ENCODE assay signal across 38 cellular contexts in the genomic region with DNA sequence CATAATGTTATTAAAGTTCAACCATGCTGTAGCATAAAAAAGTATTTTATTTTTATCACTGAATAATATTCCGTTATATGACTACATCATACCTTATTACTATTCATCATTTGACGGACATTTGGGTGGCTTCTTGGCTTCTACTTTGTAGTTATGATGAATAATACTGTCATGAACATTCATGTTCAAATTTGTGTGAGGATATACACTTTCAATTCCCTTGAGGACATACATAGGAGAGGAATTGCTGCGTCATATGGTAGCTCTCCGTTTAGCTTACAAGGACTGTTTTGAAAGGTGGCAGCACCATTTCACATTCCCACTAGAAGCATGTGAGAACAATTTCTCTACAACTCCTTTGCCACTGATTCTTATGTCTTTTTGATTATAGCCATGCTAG.
"Had no signal": no experiment of that assay in that cellular context is flagged by ENCODE, and none has a peak within 500 bp of the region (broad histone marks: within the 10 kb centered on the region; RNA-seq: fewer than 3 reads in every experiment).

No MANE protein-coding gene starts in this region.

- FAIRE-seq: bronchial epithelial cell, TTC549 had no signal

- H3K4me1 ChIP-seq: ascending aorta had no signal

- H3K36me3 Mint-ChIP-seq: activated CD8-positive, alpha-beta memory T cell treated with anti-CD3 and anti-CD28 coated beads, Interleukin-2, amount 10 ng/mL, durations not matched to agents 7 days and 5 days; activated naive CD4-positive, alpha-beta T cell treated with anti-CD3 and anti-CD28 coated beads, Interleukin-2, amount 10 ng/mL, durations not matched to agents 7 days and 5 days; activated naive CD4-positive, alpha-beta T cell treated with anti-CD3 and anti-CD28 coated beads, Interleukin-2, amount 50 U/mL, for 24 hours; activated naive CD8-positive, alpha-beta T cell; activated naive CD8-positive, alpha-beta T cell treated with anti-CD3 and anti-CD28 coated beads, Interleukin-2, amount 10 ng/mL, durations not matched to agents 7 days and 5 days; brain had no signal

- H3K27ac ChIP-seq: ascending aorta, cardiac muscle cell, VCaP had no signal

- H3K9me3 ChIP-seq: ascending aorta had no signal

- DNase-seq: activated B cell treated with CpG ODN at 0.5 μM for 24 hours; activated CD4-positive, alpha-beta memory T cell treated with anti-CD3 and anti-CD28 coated beads, Interleukin-2, amount 10 ng/mL, durations not matched to agents 7 days and 5 days; activated CD4-positive, alpha-beta T cell treated with anti-CD3 and anti-CD28 coated beads for 1 hour; activated CD4-positive, alpha-beta T cell treated with anti-CD3 and anti-CD28 coated beads for 36 hours; activated CD4-positive, alpha-beta T cell treated with anti-CD3 and anti-CD28 coated beads for 48 hours; activated CD4-positive, alpha-beta T cell treated with anti-CD3 and anti-CD28 coated beads, Interleukin-2, amount 10 ng/mL, durations not matched to agents 7 days and 5 days; activated CD4-positive, alpha-beta T cell treated with anti-CD3 and anti-CD28 coated beads, Interleukin-2, amount 50 U/mL, for 48 hours; activated CD8-positive, alpha-beta memory T cell treated with anti-CD3 and anti-CD28 coated beads for 24 hours; activated CD8-positive, alpha-beta memory T cell treated with anti-CD3 and anti-CD28 coated beads, Interleukin-2, amount 10 ng/mL, durations not matched to agents 7 days and 5 days; activated CD8-positive, alpha-beta memory T cell treated with anti-CD3 and anti-CD28 coated beads, Interleukin-2, amount 50 U/mL, for 48 hours; activated CD8-positive, alpha-beta T cell treated with anti-CD3 and anti-CD28 coated beads, Interleukin-2, amount 10 ng/mL, durations not matched to agents 7 days and 5 days; activated effector memory CD4-positive, alpha-beta T cell treated with Interleukin-2 at 50 U/mL for 16 hours; activated gamma-delta T cell; activated naive CD4-positive, alpha-beta T cell treated with anti-CD3 and anti-CD28 coated beads, Interleukin-2, amount 10 ng/mL, durations not matched to agents 7 days and 5 days; activated naive CD4-positive, alpha-beta T cell treated with Interleukin-2 at 50 U/mL for 16 hours; activated naive CD8-positive, alpha-beta T cell treated with anti-CD3 and anti-CD28 coated beads, Interleukin-2, amount 10 ng/mL, durations not matched to agents 7 days and 5 days; activated naive CD8-positive, alpha-beta T cell treated with anti-CD3 and anti-CD28 coated beads, Interleukin-2, amount 50 U/mL, for 24 hours; activated T-cell treated with anti-CD3 and anti-CD28 coated beads, Interleukin-2, amount 50 U/mL, for 24 hours; activated T-cell treated with anti-CD3 and anti-CD28 coated beads, Interleukin-2, amount 50 U/mL, for 48 hours; amygdala; anterior cingulate cortex; caudate nucleus; cerebellar nuclear complex; T-helper 1 cell; T-helper 2 cell; T-helper 9 cell had no signal

- H3K27me3 ChIP-seq: ascending aorta, cardiac muscle cell had no signal

- ATAC-seq: activated CD4-positive, alpha-beta T cell treated with anti-CD3 and anti-CD28 coated beads for 36 hours; activated CD8-positive, alpha-beta memory T cell treated with anti-CD3 and anti-CD28 coated beads, Interleukin-2, amount 10 ng/mL, durations not matched to agents 7 days and 5 days; activated CD8-positive, alpha-beta T cell treated with anti-CD3 and anti-CD28 coated beads, Interleukin-2, amount 10 ng/mL, durations not matched to agents 7 days and 5 days; activated naive CD8-positive, alpha-beta T cell treated with anti-CD3 and anti-CD28 coated beads, Interleukin-2, amount 50 U/mL, for 24 hours had no signal

- H3K9me3 Mint-ChIP-seq: brain had no signal

- H3K36me3 ChIP-seq: ascending aorta, cardiac muscle cell had no signal

- H3K4me1 Mint-ChIP-seq: activated B cell treated with CpG ODN at 0.5 μM for 24 hours; activated CD4-positive, alpha-beta memory T cell treated with anti-CD3 and anti-CD28 coated beads, Interleukin-2, amount 10 ng/mL, durations not matched to agents 7 days and 5 days; activated CD4-positive, alpha-beta T cell treated with anti-CD3 and anti-CD28 coated beads for 36 hours; activated CD4-positive, alpha-beta T cell treated with anti-CD3 and anti-CD28 coated beads, Interleukin-2, amount 10 ng/mL, durations not matched to agents 7 days and 5 days; activated CD8-positive, alpha-beta memory T cell treated with anti-CD3 and anti-CD28 coated beads, Interleukin-2, amount 10 ng/mL, durations not matched to agents 7 days and 5 days; activated naive CD4-positive, alpha-beta T cell treated with anti-CD3 and anti-CD28 coated beads, Interleukin-2, amount 10 ng/mL, durations not matched to agents 7 days and 5 days; activated naive CD4-positive, alpha-beta T cell treated with anti-CD3 and anti-CD28 coated beads, Interleukin-2, amount 50 U/mL, for 24 hours; activated naive CD8-positive, alpha-beta T cell treated with anti-CD3 and anti-CD28 coated beads, Interleukin-2, amount 10 ng/mL, durations not matched to agents 7 days and 5 days; activated naive CD8-positive, alpha-beta T cell treated with anti-CD3 and anti-CD28 coated beads, Interleukin-2, amount 50 U/mL, for 24 hours; central memory CD8-positive, alpha-beta T cell had no signal

- H3K27me3 Mint-ChIP-seq: activated B cell treated with CpG ODN at 0.5 μM for 24 hours; activated CD4-positive, alpha-beta memory T cell treated with anti-CD3 and anti-CD28 coated beads, Interleukin-2, amount 10 ng/mL, durations not matched to agents 7 days and 5 days; activated CD4-positive, alpha-beta T cell treated with anti-CD3 and anti-CD28 coated beads for 36 hours; activated CD4-positive, alpha-beta T cell treated with anti-CD3 and anti-CD28 coated beads, Interleukin-2, amount 10 ng/mL, durations not matched to agents 7 days and 5 days; activated CD8-positive, alpha-beta memory T cell treated with anti-CD3 and anti-CD28 coated beads, Interleukin-2, amount 10 ng/mL, durations not matched to agents 7 days and 5 days; activated naive CD4-positive, alpha-beta T cell treated with anti-CD3 and anti-CD28 coated beads, Interleukin-2, amount 10 ng/mL, durations not matched to agents 7 days and 5 days; activated naive CD4-positive, alpha-beta T cell treated with anti-CD3 and anti-CD28 coated beads, Interleukin-2, amount 50 U/mL, for 24 hours; activated naive CD8-positive, alpha-beta T cell; activated naive CD8-positive, alpha-beta T cell treated with anti-CD3 and anti-CD28 coated beads, Interleukin-2, amount 10 ng/mL, durations not matched to agents 7 days and 5 days; activated naive CD8-positive, alpha-beta T cell treated with anti-CD3 and anti-CD28 coated beads, Interleukin-2, amount 50 U/mL, for 24 hours; activated T-cell treated with anti-CD3 and anti-CD28 coated beads, Interleukin-2, amount 50 U/mL, for 24 hours; central memory CD8-positive, alpha-beta T cell had no signal

- H3K27ac Mint-ChIP-seq: activated B cell treated with CpG ODN at 0.5 μM for 24 hours; activated CD4-positive, alpha-beta memory T cell treated with anti-CD3 and anti-CD28 coated beads, Interleukin-2, amount 10 ng/mL, durations not matched to agents 7 days and 5 days; activated CD4-positive, alpha-beta T cell treated with anti-CD3 and anti-CD28 coated beads for 36 hours; activated CD4-positive, alpha-beta T cell treated with anti-CD3 and anti-CD28 coated beads, Interleukin-2, amount 10 ng/mL, durations not matched to agents 7 days and 5 days; activated CD8-positive, alpha-beta memory T cell treated with anti-CD3 and anti-CD28 coated beads, Interleukin-2, amount 10 ng/mL, durations not matched to agents 7 days and 5 days; activated CD8-positive, alpha-beta T cell treated with anti-CD3 and anti-CD28 coated beads, Interleukin-2, amount 10 ng/mL, durations not matched to agents 7 days and 5 days; activated naive CD4-positive, alpha-beta T cell treated with anti-CD3 and anti-CD28 coated beads, Interleukin-2, amount 10 ng/mL, durations not matched to agents 7 days and 5 days; activated naive CD4-positive, alpha-beta T cell treated with anti-CD3 and anti-CD28 coated beads, Interleukin-2, amount 50 U/mL, for 24 hours; activated naive CD8-positive, alpha-beta T cell; activated naive CD8-positive, alpha-beta T cell treated with anti-CD3 and anti-CD28 coated beads, Interleukin-2, amount 10 ng/mL, durations not matched to agents 7 days and 5 days; activated naive CD8-positive, alpha-beta T cell treated with anti-CD3 and anti-CD28 coated beads, Interleukin-2, amount 50 U/mL, for 24 hours; activated T-cell treated with anti-CD3 and anti-CD28 coated beads, Interleukin-2, amount 50 U/mL, for 24 hours; activated T-helper 2 cell treated with anti-CD3 and anti-CD28 coated beads, Interferon-gamma antibody, Interleukin-2, Interleukin-4, amounts not matched to agents 10 μg/mL and 5 μg/mL and 100 μg/mL, durations not matched to agents 14 hours and 24 hours and 36 hours; brain; T-helper 1 cell treated with Interleukin-12 subunit alpha and Interleukin-12 subunit beta and Interleukin-4 antibody, amounts not matched to agents 30 μg/mL and 1 μg/mL, for 36 hours; T-helper 2 cell treated with Interferon-gamma antibody and Interleukin-4, amounts not matched to agents 5 μg/mL and 100 μg/mL, for 36 hours had no signal

- H3K4me3 ChIP-seq: ascending aorta, cardiac muscle cell had no signal

- H3K4me3 Mint-ChIP-seq: activated B cell treated with CpG ODN at 0.5 μM for 24 hours; activated CD4-positive, alpha-beta memory T cell treated with anti-CD3 and anti-CD28 coated beads, Interleukin-2, amount 10 ng/mL, durations not matched to agents 7 days and 5 days; activated CD4-positive, alpha-beta T cell treated with anti-CD3 and anti-CD28 coated beads for 36 hours; activated CD4-positive, alpha-beta T cell treated with anti-CD3 and anti-CD28 coated beads, Interleukin-2, amount 10 ng/mL, durations not matched to agents 7 days and 5 days; activated CD8-positive, alpha-beta memory T cell treated with anti-CD3 and anti-CD28 coated beads, Interleukin-2, amount 10 ng/mL, durations not matched to agents 7 days and 5 days; activated CD8-positive, alpha-beta T cell treated with anti-CD3 and anti-CD28 coated beads, Interleukin-2, amount 10 ng/mL, durations not matched to agents 7 days and 5 days; activated naive CD4-positive, alpha-beta T cell treated with anti-CD3 and anti-CD28 coated beads, Interleukin-2, amount 10 ng/mL, durations not matched to agents 7 days and 5 days; activated naive CD4-positive, alpha-beta T cell treated with anti-CD3 and anti-CD28 coated beads, Interleukin-2, amount 50 U/mL, for 24 hours; activated naive CD8-positive, alpha-beta T cell; activated naive CD8-positive, alpha-beta T cell treated with anti-CD3 and anti-CD28 coated beads, Interleukin-2, amount 10 ng/mL, durations not matched to agents 7 days and 5 days; activated naive CD8-positive, alpha-beta T cell treated with anti-CD3 and anti-CD28 coated beads, Interleukin-2, amount 50 U/mL, for 24 hours; activated T-cell treated with anti-CD3 and anti-CD28 coated beads, Interleukin-2, amount 50 U/mL, for 24 hours; brain; central memory CD8-positive, alpha-beta T cell; T-helper 1 cell treated with Interleukin-12 subunit alpha and Interleukin-12 subunit beta and Interleukin-4 antibody, amounts not matched to agents 30 μg/mL and 1 μg/mL, for 36 hours; T-helper 2 cell treated with Interferon-gamma antibody and Interleukin-4, amounts not matched to agents 5 μg/mL and 100 μg/mL, for 36 hours had no signal
